10 cellular contexts compared by ENCODE assay signal in the genomic region with DNA sequence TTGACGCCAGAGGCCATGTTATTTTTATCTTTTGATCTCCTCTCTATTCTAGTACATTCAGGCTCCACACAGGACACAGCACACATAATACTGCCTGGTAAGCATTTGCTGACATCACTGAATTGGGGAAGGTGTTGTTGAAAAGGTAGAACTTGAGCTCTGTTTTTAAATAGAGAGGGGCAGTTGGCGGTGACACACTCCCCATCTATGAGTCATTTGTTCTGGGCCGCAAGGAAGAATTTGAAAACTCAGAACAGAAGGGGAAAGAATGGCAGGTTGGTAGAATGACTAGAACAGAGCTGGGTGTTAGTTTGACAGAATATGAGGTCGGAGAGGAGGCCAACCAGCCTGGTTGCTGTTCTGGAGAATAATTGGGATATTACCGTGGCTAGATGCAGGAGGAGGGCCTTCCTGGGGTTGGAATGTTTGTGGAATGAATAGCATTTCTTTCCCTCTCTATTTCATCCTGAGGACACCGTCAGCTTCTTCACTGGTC. TPM values are rescaled to one million over a fixed set of nuclear protein-coding genes. Genes with fewer than 3 reads are reported as not detected.
DNase-seq lines count a peak whose midpoint lies in the region; ATAC-seq, FAIRE-seq and TF ChIP-seq lines count a peak whose summit lies in the region.
"Had no signal": no experiment of that assay in that cellular context is flagged by ENCODE, and none has a peak within 500 bp of the region (broad histone marks: within the 10 kb centered on the region; RNA-seq: fewer than 3 reads in every experiment).

No MANE protein-coding gene starts in this region.

- no peaks in the 10 kb centered on the region for H3K9me3 Mint-ChIP-seq in astrocyte (ENCODE audit: unreplicated experiment)
- H3K9me3 Mint-ChIP-seq: T-helper 2 cell treated with Interferon-gamma antibody and Interleukin-4, amounts not matched to agents 5 μg/mL and 100 μg/mL, for 36 hours had no signal

- H3K9me3 ChIP-seq in left ventricle myocardium inferior (replicated peaks) (no peaks in the 10 kb centered on the region), astrocyte (ENCODE audit: insufficient read depth, low read depth, low read length) (no peaks in the 10 kb centered on the region), small intestine (ENCODE audit: control insufficient read depth, low read depth) (no peaks in the 10 kb centered on the region)

- no peak for TF ChIP-seq CTCF in left ventricle myocardium inferior (IDR thresholded peaks at IDR 0.05; ENCODE audit: borderline replicate concordance)
- no peak for TF ChIP-seq CTCF in astrocyte (IDR thresholded peaks at IDR 0.05; ENCODE audit: insufficient read depth, low read depth, low read length)

- H3K79me2 ChIP-seq in astrocyte (ENCODE audit: insufficient read depth, low read length), result no peaks in the 10 kb centered on the region

- H3K4me3 Mint-ChIP-seq in astrocyte (ENCODE audit: unreplicated experiment), result peak overlapping the region; percentile 58
- H3K4me3 Mint-ChIP-seq: T-helper 2 cell treated with Interferon-gamma antibody and Interleukin-4, amounts not matched to agents 5 μg/mL and 100 μg/mL, for 36 hours had no signal

- H3K27ac ChIP-seq in left ventricle myocardium inferior (replicated peaks) (peak overlapping the region; percentile 70), astrocyte (ENCODE audit: low read depth, low read length) (peak overlapping the region; percentile 91), small intestine (ENCODE audit: low read depth in 1 of 2, low read length in 1 of 2) (peak overlapping the region in 1 of 2 donors; percentile 14)

- H2AFZ ChIP-seq in astrocyte (ENCODE audit: low read depth, low read length), result peak overlapping the region; percentile 1

- peak; percentile 52 for FAIRE-seq in astrocyte (lab: Jason Lieb, UNC)
- no peak for FAIRE-seq in urothelium cell line (lab: Jason Lieb, UNC)
- FAIRE-seq in small intestine (lab: Jason Lieb, UNC), result no peak

- no peak for DNase-seq in left ventricle myocardium inferior
- no peak for DNase-seq in Right ventricle myocardium superior
- DNase-seq in astrocyte (ENCODE audit: low read depth), result peak; percentile 92
- peak; percentile 53 for DNase-seq in left kidney (ENCODE audit: low read depth, low spot score)
- peak; percentile 56 for DNase-seq in urothelium cell line (ENCODE audit: low spot score)
- no peak for DNase-seq in HUDEP-2 (lab: John Stamatoyannopoulos, UW; ENCODE audit: unreplicated experiment in 76 of 76)
- no peak for DNase-seq in small intestine
- DNase-seq: stimulated activated CD4-positive, alpha-beta T cell treated with anti-CD3 and anti-CD28 coated beads, Interleukin-12 subunit alpha, Interleukin-12 subunit beta, amount 100 ng/mL, for 4 hours had no signal

- no peaks in the 10 kb centered on the region for H3K36me3 ChIP-seq in left ventricle myocardium inferior
- no peaks in the 10 kb centered on the region for H3K36me3 ChIP-seq in astrocyte (ENCODE audit: insufficient read depth, low read length)
- H3K36me3 ChIP-seq in small intestine (ENCODE audit: control insufficient read depth in 2 of 2, insufficient read depth in 2 of 2, low read length in 2 of 2), result no peaks in the 10 kb centered on the region

- H3K4me2 ChIP-seq in astrocyte (ENCODE audit: low read length), result peak overlapping the region; percentile 56

- no peaks in the 10 kb centered on the region for H3K36me3 Mint-ChIP-seq in astrocyte (ENCODE audit: low read depth, unreplicated experiment)

- ATAC-seq in Right ventricle myocardium superior (ENCODE audit: poor library complexity) (no peak), GM21576 (IDR thresholded peaks at IDR 0.05; ENCODE audit: unreplicated experiment) (no peak)

- intact Hi-C loops in left ventricle myocardium inferior (cut with micrococcal nuclease), result no loop called here
- intact Hi-C loops in Right ventricle myocardium superior (cut with DNase I), result no loop called here

- WGBS in small intestine, 3 donors, result 69 to 91% (median 81%) methylated on average over 6 of the region's 6 CpGs

- no peak overlapping the region for H3K4me3 ChIP-seq in left ventricle myocardium inferior
- peak overlapping the region; percentile 31 for H3K4me3 ChIP-seq in astrocyte (ENCODE audit: insufficient read depth, low read depth, low read length)
- no peak overlapping the region for H3K4me3 ChIP-seq in small intestine (ENCODE audit: low read depth in 1 of 2, low read length in 2 of 2)

- H3K4me1 ChIP-seq in left ventricle myocardium inferior, result peaks cover 38% of the 10 kb centered on the region
- H3K4me1 ChIP-seq in astrocyte (ENCODE audit: insufficient read depth, low read length), result peaks cover 41% of the 10 kb centered on the region
- H3K4me1 ChIP-seq in small intestine (ENCODE audit: control insufficient read depth in 2 of 2, insufficient read depth in 1 of 2, low read depth in 1 of 2, low read length in 1 of 2), result peaks cover 4 to 5% of the 10 kb centered on the region in 2 donors

- H3K4me1 Mint-ChIP-seq in astrocyte (ENCODE audit: low read depth, unreplicated experiment), result peaks cover 49% of the 10 kb centered on the region

- H4K20me1 ChIP-seq in astrocyte (ENCODE audit: insufficient read depth, low read length), result no peaks in the 10 kb centered on the region

- peak overlapping the region; percentile 90 for H3K27ac Mint-ChIP-seq in astrocyte (ENCODE audit: unreplicated experiment)
- H3K27ac Mint-ChIP-seq: T-helper 2 cell treated with Interferon-gamma antibody and Interleukin-4, amounts not matched to agents 5 μg/mL and 100 μg/mL, for 36 hours had no signal

- H3K27me3 ChIP-seq in left ventricle myocardium inferior (ENCODE audit: low read depth) (no peaks in the 10 kb centered on the region), astrocyte (ENCODE audit: insufficient read depth, low read length) (no peaks in the 10 kb centered on the region), small intestine (ENCODE audit: control insufficient read depth in 2 of 2, insufficient read depth in 2 of 2, low read length in 2 of 2) (no peaks in the 10 kb centered on the region)

- peak overlapping the region; percentile 71 for H3K9ac ChIP-seq in astrocyte (ENCODE audit: low read length)

- no peaks in the 10 kb centered on the region for H3K27me3 Mint-ChIP-seq in astrocyte (ENCODE audit: low read depth, unreplicated experiment)

RNA-seq across cellular contexts. Expression of gene ERRFI1, which starts 52.1 kb away (rescaled TPM):
- total RNA-seq in left ventricle myocardium inferior, result 10.8 TPM
- total RNA-seq in Right ventricle myocardium superior, result 11.1 TPM
- 81.5 and 119 TPM in 2 replicates for total RNA-seq in astrocyte
- 10 to 100 TPM; 32.5 to 39.1 (median 35.7) TPM for polyA plus RNA-seq in small intestine

Comparison
In these comparisons a context has a peak if more than half of its experiments do, and no peak if none do; other contexts are left out.
1. DNase-seq: peak in astrocyte (single experiment), left kidney (single experiment) and urothelium cell line (single experiment); none in left ventricle myocardium inferior (single experiment), Right ventricle myocardium superior (single experiment), HUDEP-2 (0 of 76) and small intestine (single experiment).